8 cellular contexts compared by ENCODE assay signal in the genomic region with DNA sequence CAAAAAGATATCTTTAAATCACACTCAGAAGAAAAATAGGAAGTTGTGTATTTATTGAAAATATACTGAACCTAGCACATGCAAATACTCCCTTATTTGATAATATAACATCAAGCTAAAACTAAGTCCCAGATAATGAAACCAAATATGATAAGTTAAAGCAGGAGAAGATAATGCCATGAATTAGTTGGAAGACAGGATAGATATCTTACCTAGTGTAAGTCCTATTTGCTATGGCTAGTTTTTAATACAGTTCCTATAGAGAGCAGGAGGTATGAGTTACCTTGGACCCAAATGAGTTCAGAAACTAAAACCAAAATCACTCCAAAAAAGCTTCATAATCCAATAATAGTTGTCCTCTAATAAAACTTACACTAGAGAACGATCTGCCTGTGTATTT.
"Had no signal": no experiment of that assay in that cellular context is flagged by ENCODE, and none has a peak within 500 bp of the region (broad histone marks: within the 10 kb centered on the region; RNA-seq: fewer than 3 reads in every experiment).

No MANE protein-coding gene starts in this region.

- H3K4me3 ChIP-seq: GM12878 had no signal

- FAIRE-seq: G401.6, GM12878, GM12891, GM12892, GM18507, GM19239 had no signal

- ATAC-seq: GM12878 had no signal

- DNase-seq: GDM1, GF-D8 had no signal
